Comparison of ENCODE assay signal across 8 cellular contexts in genomic region chr9:130243015-130243881, GRCh38.
DNase-seq lines count a peak whose midpoint lies in the region; ATAC-seq and TF ChIP-seq lines count a peak whose summit lies in the region.

No MANE protein-coding gene starts in this region.

- TF ChIP-seq CTCF in foreskin fibroblast (IDR thresholded peaks at IDR 0.05; ENCODE audit: low read depth, low read length) (peak; percentile 79), neutrophil (IDR thresholded peaks at IDR 0.05) (peak; percentile 88)

- H3K36me3 ChIP-seq in neutrophil (no peaks in the 10 kb centered on the region), stomach smooth muscle (ENCODE audit: control insufficient read depth in 2 of 2, insufficient read depth in 2 of 2, low read length in 2 of 2) (no peaks in the 10 kb centered on the region)

- DNase-seq in ELR (ENCODE audit: low read depth) (peak; percentile 70), HUDEP-2 (lab: John Stamatoyannopoulos, UW; ENCODE audit: unreplicated experiment in 76 of 76) (peak in 73 of 76 experiments; percentile 20 to 86 (median 69)), RKO (ENCODE audit: low spot score) (peak; percentile 86), activated T-helper 1 cell treated with Interleukin-2 at 50 U/mL for 16 hours (ENCODE audit: low read depth) (peak; percentile 67), foreskin fibroblast (peak; percentile 10 to 59)

- no peak overlapping the region for H3K4me3 ChIP-seq in foreskin fibroblast (ENCODE audit: low read depth in 1 of 2, low read length in 2 of 2)
- no peak overlapping the region for H3K4me3 ChIP-seq in neutrophil (ENCODE audit: low read depth in 1 of 2, low read length in 1 of 2)
- peak overlapping the region; percentile 36 to 63 for H3K4me3 ChIP-seq in stomach smooth muscle (ENCODE audit: low read length in 2 of 2)

- no peak overlapping the region for H3K9ac ChIP-seq in stomach smooth muscle (ENCODE audit: low read length in 2 of 2)

- ATAC-seq in GM18868 (IDR thresholded peaks at IDR 0.05; ENCODE audit: unreplicated experiment): no peak

- no peak overlapping the region for H3K27ac ChIP-seq in neutrophil
- no peak overlapping the region for H3K27ac ChIP-seq in stomach smooth muscle (ENCODE audit: low read length)

- H3K27me3 ChIP-seq in neutrophil (no peaks in the 10 kb centered on the region), stomach smooth muscle (ENCODE audit: control insufficient read depth in 1 of 2, insufficient read depth in 2 of 2, low read length in 2 of 2) (no peaks in the 10 kb centered on the region)

- H3K9me3 ChIP-seq in neutrophil (no peaks in the 10 kb centered on the region), stomach smooth muscle (ENCODE audit: control insufficient read depth in 2 of 2, low read length in 2 of 2) (no peaks in the 10 kb centered on the region)

- H3K4me1 ChIP-seq in neutrophil (ENCODE audit: control insufficient read depth in 1 of 2, insufficient read depth in 1 of 2, low read depth in 1 of 2, low read length in 1 of 2): no peaks in the 10 kb centered on the region
- peaks cover 21% of the 10 kb centered on the region for H3K4me1 ChIP-seq in stomach smooth muscle (ENCODE audit: control insufficient read depth, insufficient read depth, low read length)

Comparison
In these comparisons a context has a peak if more than half of its experiments do, and no peak if none do; other contexts are left out.
1. DNase-seq: peak in every context shown above with its lines; median percentile 86 in RKO; 70 in ELR; 69 in HUDEP-2; 67 in activated T-helper 1 cell treated with Interleukin-2 at 50 U/mL for 16 hours; 34 in foreskin fibroblast.
2. H3K4me3 ChIP-seq: peak in stomach smooth muscle (2 of 2); none in foreskin fibroblast (0 of 2) and neutrophil (0 of 2).